ENCODE assay signal across 8 cellular contexts in genomic region chr2:10832228-10832936, GRCh38. TPM values are rescaled to one million over a fixed set of nuclear protein-coding genes. Genes with fewer than 3 reads are reported as not detected.
A peak's percentile ranks its signal among the peaks of the same experiment; 100 is the strongest.
DNase-seq lines count a peak whose midpoint lies in the region; ATAC-seq, FAIRE-seq and TF ChIP-seq lines count a peak whose summit lies in the region.

No MANE protein-coding gene starts in this region.

- H3K27ac ChIP-seq in kidney (ENCODE audit: low read depth in 2 of 2, low read length in 2 of 2): no peak overlapping the region

- no peaks in the 10 kb centered on the region for H3K9me3 ChIP-seq in kidney (ENCODE audit: control insufficient read depth in 1 of 2, low read length in 2 of 2)

- TF ChIP-seq CTCF in bronchial epithelial cell (IDR thresholded peaks at IDR 0.05; ENCODE audit: insufficient read depth, low read length, severe bottlenecking) (peak; percentile 97), kidney (IDR thresholded peaks at IDR 0.05; ENCODE audit: borderline replicate concordance, extremely low read depth, insufficient read depth) (peak; percentile 92)

- H3K36me3 ChIP-seq in bronchial epithelial cell (ENCODE audit: control insufficient read depth, insufficient read depth, low read length): no peaks in the 10 kb centered on the region
- no peaks in the 10 kb centered on the region for H3K36me3 ChIP-seq in kidney (ENCODE audit: control insufficient read depth in 1 of 2, insufficient read depth in 2 of 2, low read length in 2 of 2)

- FAIRE-seq in bronchial epithelial cell (lab: Jason Lieb, UNC) (peak; percentile 62), kidney (lab: Jason Lieb, UNC) (no peak)

- peaks cover 0 to 4% of the 10 kb centered on the region in 2 donors for H3K4me1 ChIP-seq in kidney (ENCODE audit: control insufficient read depth in 1 of 2, insufficient read depth in 1 of 2, low read depth in 1 of 2, low read length in 2 of 2)

- DNase-seq in AG08396 (ENCODE audit: low spot score) (peak; percentile 93), NCI-H2196 treated with DMSO at 0.1 percent for 48 hours (lab: John Stamatoyannopoulos, UW; ENCODE audit: unreplicated experiment) (peak; percentile 80), bronchial epithelial cell (ENCODE audit: low read depth) (peak; percentile 56), kidney (peak; percentile 92)
- peak; percentile 62 to 71 (median 68) for DNase-seq in activated CD4-positive, CD25-positive, alpha-beta regulatory T cell (lab: John Stamatoyannopoulos, UW)
- peak; percentile 79 to 81 for DNase-seq in stimulated activated CD4-positive, alpha-beta T cell treated with anti-CD3 and anti-CD28 coated beads, Interleukin-1b, Interleukin-23, amount 100 ng/mL, for 4 hours (ENCODE audit: low read depth in 2 of 2)

- intact Hi-C loops in kidney (cut with DNase I): loop anchor here (5.0 kb wide), 1 partner anchor 290 kb away; no protein-coding TSS in a partner anchor

- H3K4me3 ChIP-seq in bronchial epithelial cell (ENCODE audit: low read depth, low read length) (no peak overlapping the region), kidney (ENCODE audit: low read length in 2 of 2) (no peak overlapping the region)

- peak; percentile 73 for ATAC-seq in GM18868 (IDR thresholded peaks at IDR 0.05; ENCODE audit: unreplicated experiment)
- peak; percentile 55 for ATAC-seq in HG03139 (IDR thresholded peaks at IDR 0.05; ENCODE audit: unreplicated experiment)

- H3K9ac ChIP-seq in kidney (ENCODE audit: low read length in 2 of 2): no peak overlapping the region

- peaks cover 11% of the 10 kb centered on the region for H3K27me3 ChIP-seq in bronchial epithelial cell (ENCODE audit: control insufficient read depth, insufficient read depth, low read length)

RNA-seq across cellular contexts. Expression of gene PDIA6, which starts 19.8 kb away (rescaled TPM):
- 418 and 582 TPM in 2 replicates for total RNA-seq in bronchial epithelial cell
- total RNA-seq in kidney: 225 TPM
- 190 TPM for polyA plus RNA-seq in kidney (ENCODE audit: insufficient read depth, low read depth, low replicate concordance)
